ENCODE assay signal across 13 cellular contexts in genomic region chr2:64243081-64244048, GRCh38.
"Had no signal": no experiment of that assay in that cellular context is flagged by ENCODE, and none has a peak within 500 bp of the region (broad histone marks: within the 10 kb centered on the region; RNA-seq: fewer than 3 reads in every experiment).

No MANE protein-coding gene starts in this region.

- H3K27ac ChIP-seq: gastroesophageal sphincter, lower lobe of right lung, neutrophil, suprapubic skin, upper lobe of left lung, VCaP had no signal

- H3K9me3 Mint-ChIP-seq: activated naive CD4-positive, alpha-beta T cell treated with anti-CD3 and anti-CD28 coated beads, Interleukin-2, amount 10 ng/mL, durations not matched to agents 7 days and 5 days; naive thymus-derived CD8-positive, alpha-beta T cell had no signal

- H3K4me3 Mint-ChIP-seq: activated naive CD4-positive, alpha-beta T cell treated with anti-CD3 and anti-CD28 coated beads, Interleukin-2, amount 10 ng/mL, durations not matched to agents 7 days and 5 days; naive thymus-derived CD8-positive, alpha-beta T cell had no signal

- H3K9me3 ChIP-seq: gastroesophageal sphincter, lower lobe of right lung, neutrophil, suprapubic skin, upper lobe of left lung had no signal

- H3K36me3 Mint-ChIP-seq: activated naive CD4-positive, alpha-beta T cell treated with anti-CD3 and anti-CD28 coated beads, Interleukin-2, amount 10 ng/mL, durations not matched to agents 7 days and 5 days; naive thymus-derived CD8-positive, alpha-beta T cell had no signal

- H3K36me3 ChIP-seq: gastroesophageal sphincter, lower lobe of right lung, neutrophil, suprapubic skin, upper lobe of left lung had no signal

- H3K4me1 ChIP-seq: lower lobe of right lung, upper lobe of left lung had no signal

- H3K27me3 ChIP-seq: gastroesophageal sphincter, neutrophil, suprapubic skin, upper lobe of left lung had no signal

- H3K27ac Mint-ChIP-seq: activated naive CD4-positive, alpha-beta T cell treated with anti-CD3 and anti-CD28 coated beads, Interleukin-2, amount 10 ng/mL, durations not matched to agents 7 days and 5 days had no signal

- H3K4me1 Mint-ChIP-seq: activated naive CD4-positive, alpha-beta T cell treated with anti-CD3 and anti-CD28 coated beads, Interleukin-2, amount 10 ng/mL, durations not matched to agents 7 days and 5 days; naive thymus-derived CD8-positive, alpha-beta T cell had no signal

- H3K4me3 ChIP-seq: gastroesophageal sphincter, lower lobe of right lung, suprapubic skin, upper lobe of left lung had no signal

- DNase-seq: activated CD4-positive, alpha-beta T cell treated with anti-CD3 and anti-CD28 coated beads for 48 hours; activated naive CD4-positive, alpha-beta T cell treated with anti-CD3 and anti-CD28 coated beads, Interleukin-2, amount 10 ng/mL, durations not matched to agents 7 days and 5 days; cerebellar nuclear complex; dermis blood vessel endothelial cell; lower lobe of right lung; naive thymus-derived CD8-positive, alpha-beta T cell; stimulated activated naive CD4-positive, alpha-beta T cell; T-helper 1 cell; upper lobe of left lung had no signal

- ATAC-seq: gastroesophageal sphincter; lower lobe of right lung; naive thymus-derived CD8-positive, alpha-beta T cell had no signal
